37 cellular contexts compared by ENCODE assay signal in genomic region chr17:74850310-74850709, GRCh38. TPM values are rescaled to one million over a fixed set of nuclear protein-coding genes. Genes with fewer than 3 reads are reported as not detected.
"Had no signal": no experiment of that assay in that cellular context is flagged by ENCODE, and none has a peak within 500 bp of the region (broad histone marks: within the 10 kb centered on the region; RNA-seq: fewer than 3 reads in every experiment).

No MANE protein-coding gene starts in this region.

- H3K27ac ChIP-seq: ascending aorta, breast epithelium, cardiac muscle cell, colonic mucosa, epithelial cell of prostate, esophagus squamous epithelium, gastroesophageal sphincter, WERI-Rb-1 had no signal

- H3K36me3 ChIP-seq: ascending aorta, breast epithelium, cardiac muscle cell, colonic mucosa, esophagus squamous epithelium, gastroesophageal sphincter, WERI-Rb-1 had no signal

- DNase-seq: activated B cell treated with CpG ODN at 0.5 μM for 24 hours; activated CD4-positive, alpha-beta memory T cell treated with anti-CD3 and anti-CD28 coated beads for 36 hours; activated CD4-positive, alpha-beta T cell treated with anti-CD3 and anti-CD28 coated beads, Interleukin-2, amount 10 ng/mL, durations not matched to agents 24 days and 14 days; activated CD8-positive, alpha-beta memory T cell treated with anti-CD3 and anti-CD28 coated beads, Interleukin-2, amount 10 ng/mL, durations not matched to agents 7 days and 5 days; activated CD8-positive, alpha-beta memory T cell treated with anti-CD3 and anti-CD28 coated beads, Interleukin-2, amount 50 U/mL, for 4 hours; activated CD8-positive, alpha-beta T cell treated with anti-CD3 and anti-CD28 coated beads, Interleukin-2, amount 10 ng/mL, durations not matched to agents 7 days and 5 days; activated gamma-delta T cell; activated naive CD4-positive, alpha-beta T cell; activated naive CD4-positive, alpha-beta T cell treated with anti-CD3 and anti-CD28 coated beads, Interleukin-2, amount 10 ng/mL, durations not matched to agents 7 days and 5 days; activated naive CD8-positive, alpha-beta T cell treated with anti-CD3 and anti-CD28 coated beads, Interleukin-2, amount 10 ng/mL, durations not matched to agents 7 days and 5 days; activated T-cell treated with anti-CD3 and anti-CD28 coated beads, Interleukin-2, amount 50 U/mL, for 1 hour; activated T-cell treated with anti-CD3 and anti-CD28 coated beads, Interleukin-2, amount 50 U/mL, for 48 hours; central memory CD4-positive, alpha-beta T cell; cerebellar nuclear complex; colonic mucosa; effector CD8-positive, alpha-beta T cell; esophagus squamous epithelium; foreskin melanocyte; T-helper 1 cell; T-helper 17 cell; T1000; WERI-Rb-1 had no signal

- H3K4me3 ChIP-seq: ascending aorta, breast epithelium, cardiac muscle cell, colonic mucosa, esophagus squamous epithelium, gastroesophageal sphincter had no signal

- H3K9me3 ChIP-seq: ascending aorta, breast epithelium, colonic mucosa, esophagus squamous epithelium had no signal

- FAIRE-seq: endometrium, endothelial cell of umbilical vein had no signal

- H3K4me1 ChIP-seq: ascending aorta, breast epithelium, colonic mucosa had no signal

- ATAC-seq: activated CD4-positive, CD25-positive, alpha-beta regulatory T cell treated with anti-CD3 and anti-CD28 coated beads, Interleukin-2, amount 50 U/mL, for 24 hours; activated CD8-positive, alpha-beta memory T cell treated with anti-CD3 and anti-CD28 coated beads, Interleukin-2, amount 10 ng/mL, durations not matched to agents 7 days and 5 days; activated CD8-positive, alpha-beta T cell treated with anti-CD3 and anti-CD28 coated beads, Interleukin-2, amount 10 ng/mL, durations not matched to agents 7 days and 5 days; activated naive CD4-positive, alpha-beta T cell treated with anti-CD3 and anti-CD28 coated beads, Interleukin-2, amount 50 U/mL, for 72 hours; gastroesophageal sphincter; T-helper 17 cell had no signal

RNA-seq across cellular contexts. Expression of gene GRIN2C, which starts 9.4 kb away (rescaled TPM):
- total RNA-seq: activated B cell treated with CpG ODN at 0.5 μM for 24 hours; activated CD4-positive, alpha-beta memory T cell treated with anti-CD3 and anti-CD28 coated beads for 36 hours; activated CD8-positive, alpha-beta memory T cell treated with anti-CD3 and anti-CD28 coated beads for 36 hours; ascending aorta; dermis microvascular lymphatic vessel endothelial cell; T-helper 17 cell had no signal

RNA-seq across cellular contexts. Expression of gene FADS6, which starts 43.1 kb away (rescaled TPM):
- total RNA-seq: activated B cell treated with CpG ODN at 0.5 μM for 24 hours; activated CD4-positive, alpha-beta memory T cell treated with anti-CD3 and anti-CD28 coated beads for 36 hours; activated CD4-positive, alpha-beta T cell treated with anti-CD3 and anti-CD28 coated beads, Interleukin-2, amount 10 ng/mL, durations not matched to agents 24 days and 14 days; activated CD8-positive, alpha-beta memory T cell treated with anti-CD3 and anti-CD28 coated beads for 36 hours; activated CD8-positive, alpha-beta memory T cell treated with anti-CD3 and anti-CD28 coated beads, Interleukin-2, amount 10 ng/mL, durations not matched to agents 7 days and 5 days; activated CD8-positive, alpha-beta T cell treated with anti-CD3 and anti-CD28 coated beads, Interleukin-2, amount 10 ng/mL, durations not matched to agents 7 days and 5 days; activated naive CD4-positive, alpha-beta T cell treated with anti-CD3 and anti-CD28 coated beads, Interleukin-2, amount 50 U/mL, for 72 hours; activated naive CD8-positive, alpha-beta T cell treated with anti-CD3 and anti-CD28 coated beads, Interleukin-2, amount 10 ng/mL, durations not matched to agents 7 days and 5 days; activated T-helper 1 cell treated with anti-CD3 and anti-CD28 coated beads, Interleukin-12 subunit alpha, Interleukin-12 subunit beta, Interleukin-2, Interleukin-4 antibody, amounts not matched to agents 30 ng/mL and 10 ng/mL and 1 ng/mL, durations not matched to agents 14 hours and 24 hours and 36 hours; ascending aorta; dermis microvascular lymphatic vessel endothelial cell; endothelial cell of umbilical vein; fibroblast of lung; fibroblast of villous mesenchyme; glomerular endothelial cell; T-helper 17 cell had no signal
- polyA plus RNA-seq: endothelial cell of umbilical vein, fibroblast of lung had no signal
